8 cellular contexts compared by ENCODE assay signal in genomic region chr21:37220981-37221664, GRCh38. TPM values are rescaled to one million over a fixed set of nuclear protein-coding genes. Genes with fewer than 3 reads are reported as not detected.
DNase-seq lines count a peak whose midpoint lies in the region; ATAC-seq, FAIRE-seq and TF ChIP-seq lines count a peak whose summit lies in the region.

No MANE protein-coding gene starts in this region.

- H3K27ac Mint-ChIP-seq in mesothelial cell of epicardium, result no peak overlapping the region

- peak overlapping the region; percentile 68 for H3K4me3 Mint-ChIP-seq in mesothelial cell of epicardium

- DNase-seq in COLO829 (ENCODE audit: low spot score) (peak; percentile 58), HPDE6-E6E7 (ENCODE audit: extremely low spot score) (peak; percentile 93), mesothelial cell of epicardium (ENCODE audit: low spot score in 2 of 2, unreplicated experiment in 2 of 2) (peak; percentile 56 to 74)
- DNase-seq in NK-92 treated with Interleukin-12 subunit alpha and Interleukin-12 subunit beta, amount 100 ng/mL, for 24 hours (lab: John Stamatoyannopoulos, UW), result peak; percentile 94
- DNase-seq in activated CD8-positive, alpha-beta memory T cell treated with anti-CD3 and anti-CD28 coated beads, Interleukin-2, amount 50 U/mL, for 1 hour (ENCODE audit: extremely low read depth), result peak; percentile 90
- DNase-seq in stimulated activated CD8-positive, alpha-beta memory T cell treated with anti-CD3 and anti-CD28 coated beads, Interleukin-15, amount 100 ng/mL, for 48 hours (ENCODE audit: low read depth in 2 of 2), result peak; percentile 94 to 95

- H3K27me3 Mint-ChIP-seq in mesothelial cell of epicardium (ENCODE audit: low read depth), result no peaks in the 10 kb centered on the region

- no peaks in the 10 kb centered on the region for H3K4me1 Mint-ChIP-seq in mesothelial cell of epicardium

- H3K36me3 Mint-ChIP-seq in mesothelial cell of epicardium, result peaks cover 39% of the 10 kb centered on the region

- H3K9me3 Mint-ChIP-seq in mesothelial cell of epicardium, result no peaks in the 10 kb centered on the region

- no peak for TF ChIP-seq CTCF in mesothelial cell of epicardium (IDR thresholded peaks at IDR 0.05; ENCODE audit: unreplicated experiment)

- peak; percentile 63 for FAIRE-seq in endometrium (lab: Jason Lieb, UNC)

- ATAC-seq in GM19467 (IDR thresholded peaks at IDR 0.05; ENCODE audit: unreplicated experiment), result peak; percentile 77

RNA-seq across cellular contexts. Expression of gene VPS26C, which starts 46.0 kb away (rescaled TPM):
- 37.6 to 45.0 TPM (median 42.4 TPM) in 3 replicates for total RNA-seq in mesothelial cell of epicardium

Comparison
In these comparisons a context has a peak if more than half of its experiments do, and no peak if none do; other contexts are left out.
1. Peak in every context shown above with its lines: DNase-seq and ATAC-seq.